27 cellular contexts compared by ENCODE assay signal in the genomic region with DNA sequence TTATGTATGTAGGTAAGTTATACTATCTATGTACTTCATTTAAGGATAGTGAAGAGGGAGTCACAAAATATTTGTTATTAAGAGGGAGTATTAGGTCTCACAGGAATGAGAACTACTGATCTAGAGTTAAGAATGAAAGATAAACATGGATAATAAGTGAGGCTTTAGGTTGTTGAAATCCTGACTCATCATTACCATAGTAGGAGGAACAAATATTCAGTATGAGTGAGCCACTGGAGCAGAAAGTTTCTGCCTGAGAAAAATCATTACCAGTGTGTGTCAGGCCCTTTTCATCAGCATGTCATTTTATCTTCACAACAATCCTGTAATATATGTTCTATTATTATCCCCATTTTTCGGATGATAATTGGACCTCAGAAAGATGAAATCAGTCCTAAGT. TPM values are rescaled to one million over a fixed set of nuclear protein-coding genes. Genes with fewer than 3 reads are reported as not detected.
DNase-seq lines count a peak whose midpoint lies in the region; ATAC-seq, FAIRE-seq and TF ChIP-seq lines count a peak whose summit lies in the region.
"Had no signal": no experiment of that assay in that cellular context is flagged by ENCODE, and none has a peak within 500 bp of the region (broad histone marks: within the 10 kb centered on the region; RNA-seq: fewer than 3 reads in every experiment).

No MANE protein-coding gene starts in this region.

- TF ChIP-seq CTCF in astrocyte (IDR thresholded peaks at IDR 0.05; ENCODE audit: insufficient read depth, low read depth, low read length) (no peak), kidney epithelial cell (IDR thresholded peaks at IDR 0.05; ENCODE audit: insufficient read depth, low read length, poor library complexity, severe bottlenecking) (no peak)

- CTCF ChIA-PET in activated CD8-positive, alpha-beta T cell treated with anti-CD3 and anti-CD28 coated beads, Interleukin-2, amount 10 ng/mL, durations not matched to agents 7 days and 5 days (lab: Charles Lee), result no interaction called here
- CTCF ChIA-PET in activated naive CD4-positive, alpha-beta T cell treated with anti-CD3 and anti-CD28 coated beads, Interleukin-2, amount 10 ng/mL, durations not matched to agents 7 days and 5 days (lab: Charles Lee), result no interaction called here

- H4K20me1 ChIP-seq in astrocyte (ENCODE audit: insufficient read depth, low read length), result no peaks in the 10 kb centered on the region

- peak; percentile 10 for DNase-seq in DMS53 (lab: John Stamatoyannopoulos, UW)
- DNase-seq in DMS53 treated with DMSO at 0.1 percent for 48 hours (lab: John Stamatoyannopoulos, UW; ENCODE audit: unreplicated experiment), result no peak
- DNase-seq in astrocyte (ENCODE audit: low read depth), result no peak
- DNase-seq in kidney epithelial cell (ENCODE audit: low read depth), result peak; percentile 19
- DNase-seq in activated gamma-delta T cell treated with Interleukin-2 at 50 U/mL for 16 hours, result no peak
- DNase-seq in natural killer cell treated with Interleukin-12 subunit alpha and Interleukin-12 subunit beta and Interleukin-15 and Interleukin-18, amount 100 ng/mL, for 72 hours (ENCODE audit: low spot score), result no peak
- DNase-seq in activated CD8-positive, alpha-beta T cell treated with anti-CD3 and anti-CD28 coated beads, Interleukin-2, amount 10 ng/mL, durations not matched to agents 7 days and 5 days, result no peak
- DNase-seq in activated naive CD4-positive, alpha-beta T cell treated with anti-CD3 and anti-CD28 coated beads, Interleukin-2, amount 10 ng/mL, durations not matched to agents 7 days and 5 days, result no peak
- DNase-seq: CD4-positive, alpha-beta T cell; DND-41; GM23248; H7; KBM-7; MG63; NCI-H1105 treated with DMSO at 0.1 percent for 48 hours; NCI-H2029 treated with DMSO at 0.1 percent for 48 hours; NCI-H446 treated with DMSO at 0.1 percent for 48 hours; NCI-H526 treated with DMSO at 0.1 percent for 48 hours; Right ventricle myocardium superior; RPMI8226 had no signal

- POLR2A ChIA-PET in activated CD8-positive, alpha-beta T cell treated with anti-CD3 and anti-CD28 coated beads, Interleukin-2, amount 10 ng/mL, durations not matched to agents 7 days and 5 days (lab: Charles Lee), result no interaction called here

- no peak overlapping the region for H3K4me3 ChIP-seq in astrocyte (ENCODE audit: insufficient read depth, low read depth, low read length)
- H3K4me3 ChIP-seq in kidney epithelial cell (ENCODE audit: low read depth, low read length), result no peak overlapping the region
- H3K4me3 ChIP-seq: BLaER1 treated with 17β-estradiol and CSF1 and Interleukin-3, amounts not matched to agents 10 nM and 100 nM; GM23248; MG63; PC-9; SJSA1 had no signal

- no peak overlapping the region for H2AFZ ChIP-seq in astrocyte (ENCODE audit: low read depth, low read length)
- H2AFZ ChIP-seq: GM23248, PC-9 had no signal

- no peaks in the 10 kb centered on the region for H3K27me3 Mint-ChIP-seq in astrocyte (ENCODE audit: low read depth, unreplicated experiment)
- peaks cover 0 to 9% of the 10 kb centered on the region in 2 donors for H3K27me3 Mint-ChIP-seq in natural killer cell treated with Interleukin-12 subunit alpha and Interleukin-12 subunit beta and Interleukin-15 and Interleukin-18, amount 100 ng/mL, for 72 hours
- H3K27me3 Mint-ChIP-seq in activated CD8-positive, alpha-beta T cell treated with anti-CD3 and anti-CD28 coated beads, Interleukin-2, amount 10 ng/mL, durations not matched to agents 7 days and 5 days (ENCODE audit: low read depth), result no peaks in the 10 kb centered on the region
- no peaks in the 10 kb centered on the region for H3K27me3 Mint-ChIP-seq in activated naive CD4-positive, alpha-beta T cell treated with anti-CD3 and anti-CD28 coated beads, Interleukin-2, amount 10 ng/mL, durations not matched to agents 7 days and 5 days
- H3K27me3 Mint-ChIP-seq: CD4-positive, alpha-beta T cell had no signal

- no peaks in the 10 kb centered on the region for H3K9me3 Mint-ChIP-seq in astrocyte (ENCODE audit: unreplicated experiment)
- H3K9me3 Mint-ChIP-seq in natural killer cell treated with Interleukin-12 subunit alpha and Interleukin-12 subunit beta and Interleukin-15 and Interleukin-18, amount 100 ng/mL, for 72 hours, result no peaks in the 10 kb centered on the region
- H3K9me3 Mint-ChIP-seq in activated CD8-positive, alpha-beta T cell treated with anti-CD3 and anti-CD28 coated beads, Interleukin-2, amount 10 ng/mL, durations not matched to agents 7 days and 5 days (ENCODE audit: insufficient read depth), result no peaks in the 10 kb centered on the region
- no peaks in the 10 kb centered on the region for H3K9me3 Mint-ChIP-seq in activated naive CD4-positive, alpha-beta T cell treated with anti-CD3 and anti-CD28 coated beads, Interleukin-2, amount 10 ng/mL, durations not matched to agents 7 days and 5 days
- H3K9me3 Mint-ChIP-seq: CD4-positive, alpha-beta T cell had no signal

- H3K27ac ChIP-seq in astrocyte (ENCODE audit: low read depth, low read length), result no peak overlapping the region
- H3K27ac ChIP-seq: 22Rv1; BLaER1 treated with 17β-estradiol and CSF1 and Interleukin-3, amounts not matched to agents 10 nM and 100 nM; GM23248; PC-9; SJSA1 had no signal

- H3K4me1 Mint-ChIP-seq in astrocyte (ENCODE audit: low read depth, unreplicated experiment), result peaks cover 7% of the 10 kb centered on the region
- no peaks in the 10 kb centered on the region for H3K4me1 Mint-ChIP-seq in natural killer cell treated with Interleukin-12 subunit alpha and Interleukin-12 subunit beta and Interleukin-15 and Interleukin-18, amount 100 ng/mL, for 72 hours (ENCODE audit: low read depth in 2 of 2)
- H3K4me1 Mint-ChIP-seq in activated CD8-positive, alpha-beta T cell treated with anti-CD3 and anti-CD28 coated beads, Interleukin-2, amount 10 ng/mL, durations not matched to agents 7 days and 5 days (ENCODE audit: low read depth), result no peaks in the 10 kb centered on the region
- H3K4me1 Mint-ChIP-seq in activated naive CD4-positive, alpha-beta T cell treated with anti-CD3 and anti-CD28 coated beads, Interleukin-2, amount 10 ng/mL, durations not matched to agents 7 days and 5 days, result no peaks in the 10 kb centered on the region

- no peak overlapping the region for H3K9ac ChIP-seq in astrocyte (ENCODE audit: low read length)
- H3K9ac ChIP-seq: BLaER1 treated with 17β-estradiol and CSF1 and Interleukin-3, amounts not matched to agents 10 nM and 100 nM; GM23248 had no signal

- H3K36me3 ChIP-seq in astrocyte (ENCODE audit: insufficient read depth, low read length), result no peaks in the 10 kb centered on the region
- H3K36me3 ChIP-seq in kidney epithelial cell (ENCODE audit: control insufficient read depth, insufficient read depth, low read length), result no peaks in the 10 kb centered on the region
- H3K36me3 ChIP-seq: BLaER1 treated with 17β-estradiol and CSF1 and Interleukin-3, amounts not matched to agents 10 nM and 100 nM; MG63; SJSA1 had no signal

- H3K9me3 ChIP-seq in astrocyte (ENCODE audit: insufficient read depth, low read depth, low read length), result no peaks in the 10 kb centered on the region
- H3K9me3 ChIP-seq: MG63, SJSA1 had no signal

- no peaks in the 10 kb centered on the region for H3K27me3 ChIP-seq in astrocyte (ENCODE audit: insufficient read depth, low read length)
- no peaks in the 10 kb centered on the region for H3K27me3 ChIP-seq in kidney epithelial cell (ENCODE audit: control insufficient read depth, insufficient read depth, low read length)
- H3K27me3 ChIP-seq: MG63, SJSA1 had no signal

- no peaks in the 10 kb centered on the region for H3K79me2 ChIP-seq in astrocyte (ENCODE audit: insufficient read depth, low read length)

- H3K4me1 ChIP-seq in astrocyte (ENCODE audit: insufficient read depth, low read length), result no peaks in the 10 kb centered on the region
- H3K4me1 ChIP-seq: SJSA1 had no signal

- no peak overlapping the region for H3K4me3 Mint-ChIP-seq in astrocyte (ENCODE audit: unreplicated experiment)
- no peak overlapping the region for H3K4me3 Mint-ChIP-seq in natural killer cell treated with Interleukin-12 subunit alpha and Interleukin-12 subunit beta and Interleukin-15 and Interleukin-18, amount 100 ng/mL, for 72 hours
- no peak overlapping the region for H3K4me3 Mint-ChIP-seq in activated CD8-positive, alpha-beta T cell treated with anti-CD3 and anti-CD28 coated beads, Interleukin-2, amount 10 ng/mL, durations not matched to agents 7 days and 5 days
- no peak overlapping the region for H3K4me3 Mint-ChIP-seq in activated naive CD4-positive, alpha-beta T cell treated with anti-CD3 and anti-CD28 coated beads, Interleukin-2, amount 10 ng/mL, durations not matched to agents 7 days and 5 days
- H3K4me3 Mint-ChIP-seq: CD4-positive, alpha-beta T cell had no signal

- no peaks in the 10 kb centered on the region for H3K36me3 Mint-ChIP-seq in astrocyte (ENCODE audit: low read depth, unreplicated experiment)
- H3K36me3 Mint-ChIP-seq in natural killer cell treated with Interleukin-12 subunit alpha and Interleukin-12 subunit beta and Interleukin-15 and Interleukin-18, amount 100 ng/mL, for 72 hours, result no peaks in the 10 kb centered on the region
- no peaks in the 10 kb centered on the region for H3K36me3 Mint-ChIP-seq in activated CD8-positive, alpha-beta T cell treated with anti-CD3 and anti-CD28 coated beads, Interleukin-2, amount 10 ng/mL, durations not matched to agents 7 days and 5 days (ENCODE audit: low read depth)
- no peaks in the 10 kb centered on the region for H3K36me3 Mint-ChIP-seq in activated naive CD4-positive, alpha-beta T cell treated with anti-CD3 and anti-CD28 coated beads, Interleukin-2, amount 10 ng/mL, durations not matched to agents 7 days and 5 days

- peak; percentile 79 for FAIRE-seq in astrocyte (lab: Jason Lieb, UNC)
- FAIRE-seq: GM18507, HTR-8/SVneo had no signal

- no peak overlapping the region for H3K4me2 ChIP-seq in astrocyte (ENCODE audit: low read length)
- H3K4me2 ChIP-seq: BLaER1 treated with 17β-estradiol and CSF1 and Interleukin-3, amounts not matched to agents 10 nM and 100 nM; PC-9 had no signal

- ATAC-seq in natural killer cell treated with Interleukin-12 subunit alpha and Interleukin-12 subunit beta and Interleukin-15 and Interleukin-18, amount 100 ng/mL, for 72 hours, result no peak
- ATAC-seq in activated CD8-positive, alpha-beta T cell treated with anti-CD3 and anti-CD28 coated beads, Interleukin-2, amount 10 ng/mL, durations not matched to agents 7 days and 5 days, result no peak

- H3K27ac Mint-ChIP-seq in astrocyte (ENCODE audit: unreplicated experiment), result peak overlapping the region; percentile 6
- no peak overlapping the region for H3K27ac Mint-ChIP-seq in natural killer cell treated with Interleukin-12 subunit alpha and Interleukin-12 subunit beta and Interleukin-15 and Interleukin-18, amount 100 ng/mL, for 72 hours
- no peak overlapping the region for H3K27ac Mint-ChIP-seq in activated CD8-positive, alpha-beta T cell treated with anti-CD3 and anti-CD28 coated beads, Interleukin-2, amount 10 ng/mL, durations not matched to agents 7 days and 5 days
- H3K27ac Mint-ChIP-seq in activated naive CD4-positive, alpha-beta T cell treated with anti-CD3 and anti-CD28 coated beads, Interleukin-2, amount 10 ng/mL, durations not matched to agents 7 days and 5 days, result no peak overlapping the region
- H3K27ac Mint-ChIP-seq: CD4-positive, alpha-beta T cell had no signal

RNA-seq across cellular contexts. Expression of a gene that starts 27.2 kb away (rescaled TPM):
- 2.5 and 3.5 TPM in 2 replicates for total RNA-seq in astrocyte
- 0.13 and 0.27 TPM in 2 replicates for total RNA-seq in kidney epithelial cell
- not detected for total RNA-seq in natural killer cell treated with Interleukin-12 subunit alpha and Interleukin-12 subunit beta and Interleukin-15 and Interleukin-18, amount 100 ng/mL, for 72 hours
- not detected for total RNA-seq in activated CD8-positive, alpha-beta T cell treated with anti-CD3 and anti-CD28 coated beads, Interleukin-2, amount 10 ng/mL, durations not matched to agents 7 days and 5 days
- total RNA-seq: CD4-positive, alpha-beta T cell; GM23248; LHCN-M2; SJSA1 had no signal

Comparison
In these comparisons a context has a peak if more than half of its experiments do, and no peak if none do; other contexts are left out.
1. DNase-seq: peak in DMS53 (single experiment) and kidney epithelial cell (single experiment); none in DMS53 treated with DMSO at 0.1 percent for 48 hours (single experiment), astrocyte (single experiment), activated gamma-delta T cell treated with Interleukin-2 at 50 U/mL for 16 hours (single experiment), natural killer cell treated with Interleukin-12 subunit alpha and Interleukin-12 subunit beta and Interleukin-15 and Interleukin-18, amount 100 ng/mL, for 72 hours (single experiment), activated CD8-positive, alpha-beta T cell treated with anti-CD3 and anti-CD28 coated beads, Interleukin-2, amount 10 ng/mL, durations not matched to agents 7 days and 5 days (single experiment) and activated naive CD4-positive, alpha-beta T cell treated with anti-CD3 and anti-CD28 coated beads, Interleukin-2, amount 10 ng/mL, durations not matched to agents 7 days and 5 days (single experiment).